26 cellular contexts compared by ENCODE assay signal in the genomic region with DNA sequence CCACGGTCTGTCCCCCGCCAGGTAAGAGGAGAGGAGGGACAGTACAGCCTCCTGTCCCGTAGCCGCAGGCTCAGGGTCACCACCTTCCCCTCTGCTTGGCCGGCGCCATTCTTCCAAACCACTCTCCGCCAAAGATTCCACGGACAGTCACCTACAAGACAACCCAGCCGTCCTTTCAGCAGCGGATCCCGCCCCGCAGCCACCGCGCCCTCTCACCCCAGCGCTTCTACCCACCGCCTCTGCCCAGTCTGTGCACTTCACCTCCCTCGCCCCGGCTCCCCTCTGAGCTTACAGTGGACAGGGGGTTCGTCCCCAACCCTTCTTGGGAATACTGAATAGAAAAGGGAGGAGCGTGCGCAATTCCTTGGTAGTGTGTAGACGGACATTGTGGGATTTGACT.
"Had no signal": no experiment of that assay in that cellular context is flagged by ENCODE, and none has a peak within 500 bp of the region (broad histone marks: within the 10 kb centered on the region; RNA-seq: fewer than 3 reads in every experiment).

No MANE protein-coding gene starts in this region.

- H3K9me3 ChIP-seq: adrenal gland, gastrocnemius medialis had no signal

- H3K4me3 Mint-ChIP-seq: activated CD4-positive, alpha-beta T cell treated with anti-CD3 and anti-CD28 coated beads for 36 hours; activated CD4-positive, alpha-beta T cell treated with anti-CD3 and anti-CD28 coated beads, Interleukin-2, amount 10 ng/mL, durations not matched to agents 24 days and 14 days; activated CD8-positive, alpha-beta T cell treated with anti-CD3 and anti-CD28 coated beads for 36 hours; activated naive CD8-positive, alpha-beta T cell; activated T-cell treated with anti-CD3 and anti-CD28 coated beads, Interleukin-2, amount 50 U/mL, for 4 hours; activated T-helper 17 cell treated with anti-CD3 and anti-CD28 coated beads, Interleukin-2, amount 50 U/mL, for 72 hours had no signal

- DNase-seq: activated CD4-positive, alpha-beta T cell treated with anti-CD3 and anti-CD28 coated beads for 36 hours; activated CD4-positive, alpha-beta T cell treated with anti-CD3 and anti-CD28 coated beads, Interleukin-2, amount 10 ng/mL, durations not matched to agents 24 days and 14 days; activated CD4-positive, alpha-beta T cell treated with anti-CD3 and anti-CD28 coated beads, Interleukin-2, amount 50 U/mL, for 48 hours; activated CD4-positive, CD25-positive, alpha-beta regulatory T cell; activated CD4-positive, CD25-positive, alpha-beta regulatory T cell treated with anti-CD3 and anti-CD28 coated beads, Interleukin-2, amount 50 U/mL, for 72 hours; activated CD8-positive, alpha-beta memory T cell treated with anti-CD3 and anti-CD28 coated beads for 24 hours; activated CD8-positive, alpha-beta T cell treated with anti-CD3 and anti-CD28 coated beads for 36 hours; activated effector memory CD4-positive, alpha-beta T cell treated with Interleukin-2 at 50 U/mL for 16 hours; activated gamma-delta T cell treated with Interleukin-2 at 50 U/mL for 16 hours; activated naive CD4-positive, alpha-beta T cell treated with anti-CD3 and anti-CD28 coated beads, Interleukin-2, amount 50 U/mL, for 16 hours; activated naive CD4-positive, alpha-beta T cell treated with Interleukin-2 at 50 U/mL for 16 hours; activated T-cell treated with anti-CD3 and anti-CD28 coated beads, Interleukin-2, amount 50 U/mL, for 4 hours; adrenal gland; amygdala; aorta; body of pancreas; caudate nucleus; cortex of kidney; effector CD8-positive, alpha-beta T cell; foreskin keratinocyte; gastrocnemius medialis; glutamatergic neuron; T-helper 2 cell had no signal

- H3K4me1 Mint-ChIP-seq: activated CD4-positive, alpha-beta T cell treated with anti-CD3 and anti-CD28 coated beads for 36 hours; activated CD4-positive, alpha-beta T cell treated with anti-CD3 and anti-CD28 coated beads, Interleukin-2, amount 10 ng/mL, durations not matched to agents 24 days and 14 days; activated T-helper 17 cell treated with anti-CD3 and anti-CD28 coated beads, Interleukin-2, amount 50 U/mL, for 72 hours had no signal

- ATAC-seq: activated CD4-positive, alpha-beta T cell treated with anti-CD3 and anti-CD28 coated beads for 36 hours; activated CD8-positive, alpha-beta T cell treated with anti-CD3 and anti-CD28 coated beads for 36 hours; activated T-cell treated with anti-CD3 and anti-CD28 coated beads, Interleukin-2, amount 50 U/mL, for 4 hours; activated T-helper 17 cell treated with anti-CD3 and anti-CD28 coated beads, Interleukin-2, amount 50 U/mL, for 72 hours; body of pancreas; foreskin keratinocyte; gastrocnemius medialis had no signal

- H3K4me1 ChIP-seq: adrenal gland, body of pancreas, foreskin keratinocyte, gastrocnemius medialis had no signal

- H3K27ac ChIP-seq: adrenal gland, body of pancreas, epithelial cell of prostate, foreskin keratinocyte, gastrocnemius medialis had no signal

- H3K27me3 ChIP-seq: adrenal gland had no signal

- H3K36me3 ChIP-seq: adrenal gland, gastrocnemius medialis had no signal

- H3K27ac Mint-ChIP-seq: activated CD4-positive, alpha-beta T cell treated with anti-CD3 and anti-CD28 coated beads for 36 hours; activated CD4-positive, alpha-beta T cell treated with anti-CD3 and anti-CD28 coated beads, Interleukin-2, amount 10 ng/mL, durations not matched to agents 24 days and 14 days; activated CD8-positive, alpha-beta T cell treated with anti-CD3 and anti-CD28 coated beads for 36 hours; activated naive CD8-positive, alpha-beta T cell; activated T-helper 17 cell treated with anti-CD3 and anti-CD28 coated beads, Interleukin-2, amount 50 U/mL, for 72 hours had no signal

- H3K4me3 ChIP-seq: adrenal gland, body of pancreas, gastrocnemius medialis had no signal
